In genomic region chr6:38364127-38364526, GRCh38 we compare ENCODE assay signal across 23 cellular contexts.
"Had no signal": no experiment of that assay in that cellular context is flagged by ENCODE, and none has a peak within 500 bp of the region (broad histone marks: within the 10 kb centered on the region; RNA-seq: fewer than 3 reads in every experiment).

No MANE protein-coding gene starts in this region.

- FAIRE-seq: keratinocyte had no signal

- H3K4me3 ChIP-seq: body of pancreas, cardiac muscle cell, heart left ventricle, lung, neural progenitor cell, thyroid gland had no signal

- H2AFZ ChIP-seq: neural progenitor cell had no signal

- H3K4me2 ChIP-seq: neural progenitor cell had no signal

- H3K4me1 ChIP-seq: body of pancreas, neural progenitor cell, thyroid gland had no signal

- H3K27me3 ChIP-seq: body of pancreas, cardiac muscle cell, heart left ventricle, neural progenitor cell, thyroid gland had no signal

- ATAC-seq: activated CD4-positive, CD25-positive, alpha-beta regulatory T cell treated with anti-CD3 and anti-CD28 coated beads, Interleukin-2, amount 50 U/mL, for 24 hours; activated CD8-positive, alpha-beta memory T cell treated with anti-CD3 and anti-CD28 coated beads, Interleukin-2, amount 10 ng/mL, durations not matched to agents 7 days and 5 days; activated CD8-positive, alpha-beta T cell treated with anti-CD3 and anti-CD28 coated beads for 36 hours; activated naive CD8-positive, alpha-beta T cell treated with anti-CD3 and anti-CD28 coated beads, Interleukin-2, amount 50 U/mL, for 24 hours; body of pancreas; esophagus mucosa; naive thymus-derived CD8-positive, alpha-beta T cell; T-cell had no signal

- H3K36me3 ChIP-seq: cardiac muscle cell, heart left ventricle, neural progenitor cell, thyroid gland had no signal

- DNase-seq: activated CD4-positive, alpha-beta T cell treated with anti-CD3 and anti-CD28 coated beads, Interleukin-2, amount 10 ng/mL, durations not matched to agents 7 days and 5 days; activated CD8-positive, alpha-beta memory T cell treated with anti-CD3 and anti-CD28 coated beads, Interleukin-2, amount 10 ng/mL, durations not matched to agents 7 days and 5 days; activated CD8-positive, alpha-beta T cell treated with anti-CD3 and anti-CD28 coated beads for 36 hours; activated gamma-delta T cell; activated naive CD4-positive, alpha-beta T cell treated with anti-CD3 and anti-CD28 coated beads, Interleukin-2, amount 50 U/mL, for 16 hours; activated naive CD8-positive, alpha-beta T cell treated with anti-CD3 and anti-CD28 coated beads, Interleukin-2, amount 50 U/mL, for 24 hours; activated T-cell treated with anti-CD3 and anti-CD28 coated beads for 4 hours; anterior cingulate cortex; body of pancreas; effector CD8-positive, alpha-beta T cell; heart left ventricle; naive thymus-derived CD8-positive, alpha-beta T cell; stimulated activated CD4-positive, alpha-beta T cell treated with anti-CD3 and anti-CD28 coated beads, Interleukin-4, amount 100 ng/mL, for 24 hours; stimulated activated naive CD4-positive, alpha-beta T cell treated with Interleukin-2 at 50 U/mL for 16 hours; T-cell; thyroid gland had no signal

- H3K9me3 ChIP-seq: body of pancreas, heart left ventricle, thyroid gland had no signal

- H3K27ac ChIP-seq: body of pancreas, cardiac muscle cell, neural progenitor cell, thyroid gland, VCaP had no signal

- H3K9ac ChIP-seq: neural progenitor cell had no signal
